Comparison of ENCODE assay signal across 8 cellular contexts in the genomic region with DNA sequence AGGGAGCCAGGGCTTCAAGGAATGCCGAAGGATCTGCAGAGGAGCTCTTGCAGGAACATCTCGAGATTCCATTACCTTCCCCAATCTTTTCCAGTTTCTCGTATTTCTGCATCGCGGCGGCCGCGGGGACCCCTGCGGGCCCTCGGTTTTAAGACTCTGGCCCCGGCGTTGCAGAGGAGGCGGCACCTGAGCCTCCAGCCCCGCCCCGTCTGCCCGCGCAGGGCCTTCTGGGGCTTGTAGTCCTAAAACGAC. TPM values are rescaled to one million over a fixed set of nuclear protein-coding genes. Genes with fewer than 3 reads are reported as not detected.
DNase-seq lines count a peak whose midpoint lies in the region; ATAC-seq and TF ChIP-seq lines count a peak whose summit lies in the region.

A gene (minus strand): TSS at position 161 of the 252 bp plus-strand sequence. CDS start 49 bp downstream, at position 112.

- H3K36me3 Mint-ChIP-seq in activated naive CD8-positive, alpha-beta T cell treated with anti-CD3 and anti-CD28 coated beads, Interleukin-2, amount 10 ng/mL, durations not matched to agents 7 days and 5 days, result peaks cover 7% of the 10 kb centered on the region
- peaks cover 2 to 5% (median 3%) of the 10 kb centered on the region in 3 donors for H3K36me3 Mint-ChIP-seq in immature natural killer cell

- WGBS in SK-N-SH (ENCODE audit: low lambda C conversion rate), result 0% methylated on average over 18 of the region's 18 CpGs
- WGBS in stomach, 5 donors, result 0 to 1% (median 1%) methylated on average over 14 to 18 of the region's 18 CpGs

- H3K27ac Mint-ChIP-seq in activated naive CD8-positive, alpha-beta T cell treated with anti-CD3 and anti-CD28 coated beads, Interleukin-2, amount 10 ng/mL, durations not matched to agents 7 days and 5 days, result peak within 1 kb of the TSS; percentile 93
- H3K27ac Mint-ChIP-seq in immature natural killer cell, result peak within 1 kb of the TSS; percentile 85 to 97 (median 95)

- no peaks in the 10 kb centered on the region for H3K9me2 ChIP-seq in SK-N-SH

- no peak for TF ChIP-seq POLR2A in stomach (IDR thresholded peaks at IDR 0.05)

- no peak for ATAC-seq in SK-N-SH treated with all-trans-retinoic acid at 6 μM for 48 hours
- no peak for ATAC-seq in activated naive CD8-positive, alpha-beta T cell treated with anti-CD3 and anti-CD28 coated beads, Interleukin-2, amount 10 ng/mL, durations not matched to agents 7 days and 5 days (ENCODE audit: low read depth)

- DNase-seq in SK-N-SH, result no peak
- DNase-seq in activated naive CD8-positive, alpha-beta T cell treated with anti-CD3 and anti-CD28 coated beads, Interleukin-2, amount 10 ng/mL, durations not matched to agents 7 days and 5 days, result no peak
- no peak for DNase-seq in immature natural killer cell
- DNase-seq in stomach, result no peak
- DNase-seq in NCI-H146 treated with DMSO at 0.1 percent for 48 hours (lab: John Stamatoyannopoulos, UW; ENCODE audit: unreplicated experiment), result no peak
- DNase-seq in COR-L47 (lab: John Stamatoyannopoulos, UW), result no peak
- DNase-seq in SKM-1 treated with dmso at 0.1 percent for 144 hours (lab: John Stamatoyannopoulos, UW; ENCODE audit: unreplicated experiment), result no peak

- intact Hi-C loops in stomach (cut with DNase I; ENCODE audit: low total_unique reads), result no loop called here

- peak within 1 kb of the TSS; percentile 84 for H3K9ac ChIP-seq in SK-N-SH

- CTCF ChIA-PET in SK-N-SH (lab: Yijun Ruan, JAX), result interaction anchor here (0.8 to 12.2 kb wide), 12 partner anchors 8 to 159 kb away, joined by 3 to 126 read pairs (median 7); a partner anchor contains a TSS

- TF ChIP-seq RAD21 in SK-N-SH (IDR thresholded peaks at IDR 0.05; ENCODE audit: low read length), result no peak

- H3K4me1 ChIP-seq in SK-N-SH (ENCODE audit: control insufficient read depth in 1 of 2, insufficient read depth in 2 of 2, low read depth in 1 of 2, low read length in 1 of 2), result peaks cover 28 to 52% of the 10 kb centered on the region in 2 experiments
- H3K4me1 ChIP-seq in stomach, result peaks cover 44 to 54% (median 49%) of the 10 kb centered on the region in 4 donors

- H3K36me3 ChIP-seq in SK-N-SH (replicated peaks in 1 of 2; ENCODE audit: control insufficient read depth in 1 of 2, insufficient read depth in 2 of 2, low read length in 1 of 2) (peaks cover 14 to 41% of the 10 kb centered on the region in 2 experiments), stomach (peaks cover 4 to 24% (median 12%) of the 10 kb centered on the region in 4 donors)

- TF ChIP-seq CTCF in SK-N-SH (IDR thresholded peaks at IDR 0.05) (no peak), stomach (IDR thresholded peaks at IDR 0.05) (no peak)

- H3K27ac ChIP-seq in SK-N-SH (ENCODE audit: low read depth in 2 of 2, low read length in 1 of 2), result peak within 1 kb of the TSS; percentile 95 to 99
- peak within 1 kb of the TSS; percentile 91 to 97 (median 96) for H3K27ac ChIP-seq in stomach

- POLR2A ChIA-PET in SK-N-SH (lab: Yijun Ruan, JAX), result interaction anchor here (0.6 to 2.3 kb wide), 4 partner anchors 10 to 1406 kb away, joined by 3 to 11 read pairs (median 4); a partner anchor contains a TSS
- POLR2A ChIA-PET in activated naive CD8-positive, alpha-beta T cell treated with anti-CD3 and anti-CD28 coated beads, Interleukin-2, amount 10 ng/mL, durations not matched to agents 7 days and 5 days (lab: Charles Lee), result interaction anchor here (4.1 kb wide), 1 partner anchor 24 kb away, joined by 32 read pairs; a partner anchor contains a TSS

- H4K20me1 ChIP-seq in SK-N-SH (ENCODE audit: insufficient read depth), result peaks cover 22% of the 10 kb centered on the region

- peaks cover 3% of the 10 kb centered on the region for H3F3A ChIP-seq in SK-N-SH (replicated peaks; ENCODE audit: insufficient read depth)

- peak within 1 kb of the TSS; percentile 85 for H3K4me2 ChIP-seq in SK-N-SH

- H3K27me3 ChIP-seq in SK-N-SH (ENCODE audit: insufficient read depth) (no peaks in the 10 kb centered on the region), stomach (no peaks in the 10 kb centered on the region)

- peaks cover 35% of the 10 kb centered on the region for H3K4me1 Mint-ChIP-seq in activated naive CD8-positive, alpha-beta T cell treated with anti-CD3 and anti-CD28 coated beads, Interleukin-2, amount 10 ng/mL, durations not matched to agents 7 days and 5 days
- peaks cover 34 to 42% of the 10 kb centered on the region in 2 donors for H3K4me1 Mint-ChIP-seq in immature natural killer cell

- H3K27me3 Mint-ChIP-seq in activated naive CD8-positive, alpha-beta T cell treated with anti-CD3 and anti-CD28 coated beads, Interleukin-2, amount 10 ng/mL, durations not matched to agents 7 days and 5 days, result no peaks in the 10 kb centered on the region
- peaks cover 0 to 6% (median 3%) of the 10 kb centered on the region in 3 donors for H3K27me3 Mint-ChIP-seq in immature natural killer cell (ENCODE audit: low read depth in 3 of 3)

- TF ChIP-seq EP300 in SK-N-SH (IDR thresholded peaks at IDR 0.05; ENCODE audit: borderline replicate concordance in 1 of 2, low read depth in 1 of 2, low read length in 1 of 2) (no peak), stomach (IDR thresholded peaks at IDR 0.05) (no peak)

- H3K79me2 ChIP-seq in SK-N-SH (ENCODE audit: insufficient read depth), result peaks cover 52% of the 10 kb centered on the region

- peak within 1 kb of the TSS; percentile 98 for H3K4me3 Mint-ChIP-seq in activated naive CD8-positive, alpha-beta T cell treated with anti-CD3 and anti-CD28 coated beads, Interleukin-2, amount 10 ng/mL, durations not matched to agents 7 days and 5 days
- H3K4me3 Mint-ChIP-seq in immature natural killer cell, result peak within 1 kb of the TSS; percentile 92 to 95 (median 92)

- no peaks in the 10 kb centered on the region for H3K9me3 Mint-ChIP-seq in activated naive CD8-positive, alpha-beta T cell treated with anti-CD3 and anti-CD28 coated beads, Interleukin-2, amount 10 ng/mL, durations not matched to agents 7 days and 5 days
- no peaks in the 10 kb centered on the region for H3K9me3 Mint-ChIP-seq in immature natural killer cell

- peak within 1 kb of the TSS; percentile 83 for H2AFZ ChIP-seq in SK-N-SH (ENCODE audit: low read depth)

- H3K4me3 ChIP-seq in SK-N-SH (ENCODE audit: low read depth in 2 of 2, low read length in 1 of 2) (peak within 1 kb of the TSS; percentile 66 to 99), stomach (peak within 1 kb of the TSS; percentile 69 to 94 (median 82))

- H3K9me3 ChIP-seq in SK-N-SH, result no peaks in the 10 kb centered on the region
- H3K9me3 ChIP-seq in stomach, result no peaks in the 10 kb centered on the region

TF ChIP-seq in SK-N-SH, 30 proteins besides CTCF, POLR2A, EP300 and RAD21:
- TF ChIP-seq POLR2AphosphoS5 (IDR thresholded peaks at IDR 0.05; ENCODE audit: low read depth, low read length) (peak; percentile 39; the same call in 1 of the 2 replicates), FOXJ3 (CRISPR knock-in tag; IDR thresholded peaks at IDR 0.05) (no peak), RCOR1 (IDR thresholded peaks at IDR 0.05; ENCODE audit: low read length) (no peak; the same call in 1 of the 2 replicates), YY1 (IDR thresholded peaks at IDR 0.05; ENCODE audit: low read depth) (no peak), MXI1 (IDR thresholded peaks at IDR 0.05; ENCODE audit: low read depth, low read length) (peak; percentile 62; the same call in 1 of the 2 replicates), FOXM1 (IDR thresholded peaks at IDR 0.05; ENCODE audit: low read depth) (no peak), GATA2 (CRISPR knock-in tag; IDR thresholded peaks at IDR 0.05) (no peak)

TF ChIP-seq in SK-N-SH treated with all-trans-retinoic acid at 6 μM for 48 hours, 23 proteins besides CTCF, POLR2A, EP300 and RAD21 (continues in another document):
- TF ChIP-seq ZNF70 (CRISPR knock-in tag; IDR thresholded peaks at IDR 0.05) (no peak), GLIS3 (CRISPR knock-in tag; IDR thresholded peaks at IDR 0.05) (no peak), BACH2 (CRISPR knock-in tag; IDR thresholded peaks at IDR 0.05; ENCODE audit: borderline replicate concordance) (no peak), ZFP30 (CRISPR knock-in tag; IDR thresholded peaks at IDR 0.05) (no peak), CSDC2 (CRISPR knock-in tag; IDR thresholded peaks at IDR 0.05) (no peak; the same call in 1 of the 2 replicates)
- TF ChIP-seq, protein P1, sequence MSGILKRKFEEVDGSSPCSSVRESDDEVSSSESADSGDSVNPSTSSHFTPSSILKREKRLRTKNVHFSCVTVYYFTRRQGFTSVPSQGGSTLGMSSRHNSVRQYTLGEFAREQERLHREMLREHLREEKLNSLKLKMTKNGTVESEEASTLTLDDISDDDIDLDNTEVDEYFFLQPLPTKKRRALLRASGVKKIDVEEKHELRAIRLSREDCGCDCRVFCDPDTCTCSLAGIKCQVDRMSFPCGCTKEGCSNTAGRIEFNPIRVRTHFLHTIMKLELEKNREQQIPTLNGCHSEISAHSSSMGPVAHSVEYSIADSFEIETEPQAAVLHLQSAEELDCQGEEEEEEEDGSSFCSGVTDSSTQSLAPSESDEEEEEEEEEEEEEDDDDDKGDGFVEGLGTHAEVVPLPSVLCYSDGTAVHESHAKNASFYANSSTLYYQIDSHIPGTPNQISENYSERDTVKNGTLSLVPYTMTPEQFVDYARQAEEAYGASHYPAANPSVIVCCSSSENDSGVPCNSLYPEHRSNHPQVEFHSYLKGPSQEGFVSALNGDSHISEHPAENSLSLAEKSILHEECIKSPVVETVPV (CRISPR knock-in tag; IDR thresholded peaks at IDR 0.05), result no peak
- TF ChIP-seq, protein P2, sequence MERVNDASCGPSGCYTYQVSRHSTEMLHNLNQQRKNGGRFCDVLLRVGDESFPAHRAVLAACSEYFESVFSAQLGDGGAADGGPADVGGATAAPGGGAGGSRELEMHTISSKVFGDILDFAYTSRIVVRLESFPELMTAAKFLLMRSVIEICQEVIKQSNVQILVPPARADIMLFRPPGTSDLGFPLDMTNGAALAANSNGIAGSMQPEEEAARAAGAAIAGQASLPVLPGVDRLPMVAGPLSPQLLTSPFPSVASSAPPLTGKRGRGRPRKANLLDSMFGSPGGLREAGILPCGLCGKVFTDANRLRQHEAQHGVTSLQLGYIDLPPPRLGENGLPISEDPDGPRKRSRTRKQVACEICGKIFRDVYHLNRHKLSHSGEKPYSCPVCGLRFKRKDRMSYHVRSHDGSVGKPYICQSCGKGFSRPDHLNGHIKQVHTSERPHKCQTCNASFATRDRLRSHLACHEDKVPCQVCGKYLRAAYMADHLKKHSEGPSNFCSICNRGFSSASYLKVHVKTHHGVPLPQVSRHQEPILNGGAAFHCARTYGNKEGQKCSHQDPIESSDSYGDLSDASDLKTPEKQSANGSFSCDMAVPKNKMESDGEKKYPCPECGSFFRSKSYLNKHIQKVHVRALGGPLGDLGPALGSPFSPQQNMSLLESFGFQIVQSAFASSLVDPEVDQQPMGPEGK (CRISPR knock-in tag; IDR thresholded peaks at IDR 0.05; ENCODE audit: borderline replicate concordance), result no peak

RNA-seq across cellular contexts. Expression of the gene that starts here (rescaled TPM):
- polyA plus RNA-seq in SK-N-SH (2012; rRNA removed), result 123 and 125 TPM in 2 replicates
- 97.6 and 104 TPM in 2 replicates for polyA plus RNA-seq in SK-N-SH (2012; cell fraction: cytosol; rRNA removed)
- 77.3 and 91.3 TPM in 2 replicates for polyA plus RNA-seq in SK-N-SH (2012; cell fraction: nucleus; rRNA removed)
- total RNA-seq in activated naive CD8-positive, alpha-beta T cell treated with anti-CD3 and anti-CD28 coated beads, Interleukin-2, amount 10 ng/mL, durations not matched to agents 7 days and 5 days, result 10 to 100 TPM; 15.3 to 15.9 TPM
- 10 to 100 TPM; 15.6 to 18.9 (median 17.9) TPM for polyA plus RNA-seq in immature natural killer cell
- 10 to 100 TPM in 2 of 5 donors, 1 to 10 TPM in 1, under 1 TPM in 1, not detected in 1; 0.87 to 46.1 (median 11.0) TPM for total RNA-seq in stomach
- 10 to 100 TPM in 2 of 3 donors, 1 to 10 TPM in 1; 8.3 to 13.3 (median 11.8) TPM for polyA plus RNA-seq in stomach
